In the genomic region with DNA sequence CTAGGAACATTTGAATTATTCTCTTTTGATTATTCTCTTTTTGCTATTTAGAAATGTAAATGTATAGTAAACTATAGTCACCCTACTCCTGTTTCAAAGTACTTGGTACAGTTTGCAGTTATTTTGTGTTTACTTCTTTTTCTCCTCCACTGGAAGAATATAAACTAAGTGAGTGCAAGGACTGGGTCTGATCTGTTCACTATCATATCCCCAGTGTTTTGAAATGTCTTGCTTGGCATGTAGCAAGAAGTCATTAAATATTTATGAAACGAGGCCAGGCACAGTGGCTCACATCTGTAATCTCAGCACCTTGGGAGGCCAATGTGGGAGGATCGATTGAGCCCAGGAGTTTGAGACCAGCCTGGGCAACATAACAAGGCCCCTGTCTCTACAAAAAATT, we compare ENCODE assay signal across 26 cellular contexts. TPM values are rescaled to one million over a fixed set of nuclear protein-coding genes. Genes with fewer than 3 reads are reported as not detected.
"Had no signal": no experiment of that assay in that cellular context is flagged by ENCODE, and none has a peak within 500 bp of the region (broad histone marks: within the 10 kb centered on the region; RNA-seq: fewer than 3 reads in every experiment).

No MANE protein-coding gene starts in this region.

- H3K4me3 ChIP-seq: body of pancreas, pancreas, psoas muscle, suprapubic skin, tibial nerve had no signal

- H3K9me3 ChIP-seq: body of pancreas, pancreas, psoas muscle, suprapubic skin, tibial nerve had no signal

- FAIRE-seq: kidney, pancreas, urothelium cell line had no signal

- DNase-seq: activated CD4-positive, alpha-beta T cell treated with anti-CD3 and anti-CD28 coated beads for 4 hours; activated CD4-positive, alpha-beta T cell treated with anti-CD3 and anti-CD28 coated beads, Interleukin-2, amount 50 U/mL, for 48 hours; activated CD4-positive, CD25-positive, alpha-beta regulatory T cell; activated naive CD4-positive, alpha-beta T cell treated with anti-CD3 and anti-CD28 coated beads for 36 hours; activated T-cell treated with anti-CD3 and anti-CD28 coated beads, Interleukin-2, amount 50 U/mL, for 48 hours; anterior cingulate cortex; body of pancreas; caudate nucleus; dermis blood vessel endothelial cell; effector CD8-positive, alpha-beta T cell; erythroblast; glutamatergic neuron; kidney; mammary epithelial cell; midbrain; nephron progenitor cell; pancreas; psoas muscle; stimulated activated CD4-positive, alpha-beta T cell treated with anti-CD3 and anti-CD28 coated beads, Interleukin-12 subunit alpha, Interleukin-12 subunit beta, amount 100 ng/mL, for 4 hours; SW 1271; T-helper 17 cell had no signal

- H3K27me3 ChIP-seq: body of pancreas, pancreas, suprapubic skin, tibial nerve had no signal

- H3K27ac ChIP-seq: psoas muscle, suprapubic skin had no signal

- ATAC-seq: body of pancreas, T-helper 17 cell had no signal

- H3K4me1 ChIP-seq: psoas muscle, suprapubic skin had no signal

RNA-seq across cellular contexts. Expression of gene PODN, which starts 35.8 kb away (rescaled TPM):
- total RNA-seq: activated CD8-positive, alpha-beta memory T cell treated with anti-CD3 and anti-CD28 coated beads for 36 hours; activated naive CD4-positive, alpha-beta T cell treated with anti-CD3 and anti-CD28 coated beads for 36 hours; dermis blood vessel endothelial cell; mammary epithelial cell; SK-MEL-5; T-helper 17 cell had no signal
- polyA plus RNA-seq: mammary epithelial cell had no signal
